ENCODE assay signal across 9 cellular contexts in the genomic region with DNA sequence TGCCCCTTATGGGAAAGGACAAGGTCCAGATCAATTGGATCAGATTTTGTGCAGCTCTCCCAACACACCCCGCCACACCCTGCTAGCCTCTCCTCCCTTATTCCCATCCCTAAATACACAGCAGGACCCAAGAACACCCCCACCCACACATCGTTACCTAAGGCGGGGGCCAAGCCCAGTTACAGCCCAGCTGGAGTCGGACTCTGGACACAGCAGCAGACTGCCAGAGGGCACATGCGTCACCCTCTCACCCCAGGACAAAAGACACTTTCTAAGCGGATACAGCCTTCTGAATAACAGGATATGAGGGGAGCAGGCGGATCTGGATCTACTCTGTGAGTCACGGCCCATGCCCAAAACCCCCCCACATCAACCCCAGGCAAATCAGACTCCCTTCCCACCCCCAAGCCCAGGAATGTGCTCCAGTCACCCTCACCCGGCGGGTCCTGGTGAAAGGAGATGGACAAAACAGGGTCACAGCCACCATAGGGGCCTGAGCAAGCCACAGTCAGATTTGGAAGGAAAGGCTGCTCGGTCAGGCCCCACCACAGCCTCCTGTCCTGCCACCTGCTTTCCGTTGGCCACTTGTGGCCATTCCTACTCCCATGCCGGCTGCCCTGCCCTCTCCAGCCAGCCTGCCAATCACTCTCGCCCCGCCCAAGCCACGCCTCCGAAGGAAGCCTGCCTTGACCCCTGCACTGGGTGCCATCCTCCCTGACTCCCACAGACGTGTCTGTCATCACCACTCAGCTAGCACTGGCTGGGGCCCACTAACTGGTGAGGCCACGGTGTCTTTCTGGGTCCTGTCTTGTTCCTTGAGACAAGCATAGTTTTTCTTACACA. TPM values are rescaled to one million over a fixed set of nuclear protein-coding genes. Genes with fewer than 3 reads are reported as not detected.
A peak's percentile ranks its signal among the peaks of the same experiment; 100 is the strongest.
DNase-seq lines count a peak whose midpoint lies in the region; ATAC-seq and TF ChIP-seq lines count a peak whose summit lies in the region.
"Had no signal": no experiment of that assay in that cellular context is flagged by ENCODE, and none has a peak within 500 bp of the region (broad histone marks: within the 10 kb centered on the region; RNA-seq: fewer than 3 reads in every experiment).

No MANE protein-coding gene starts in this region.

- no peak for TF ChIP-seq CTCF in osteoblast (IDR thresholded peaks at IDR 0.05; ENCODE audit: extremely low read depth, low read depth, low read length)

- H3K9me3 ChIP-seq in osteoblast (ENCODE audit: low read depth, low read length) = no peaks in the 10 kb centered on the region

- no peak for ATAC-seq in HG02759 (IDR thresholded peaks at IDR 0.05; ENCODE audit: unreplicated experiment)

- H4K20me1 ChIP-seq in osteoblast (ENCODE audit: insufficient read depth, low read length) = peaks cover 24% of the 10 kb centered on the region

- H3K4me1 ChIP-seq in osteoblast (ENCODE audit: insufficient read depth, low read length) = peaks cover 40% of the 10 kb centered on the region

- no peaks in the 10 kb centered on the region for H3K27me3 ChIP-seq in osteoblast (ENCODE audit: insufficient read depth, low read length)

- peak overlapping the region; percentile 34 for H3K4me3 ChIP-seq in osteoblast (ENCODE audit: insufficient read depth, low read length)

- DNase-seq in GM04504 (ENCODE audit: low read depth) (peak; percentile 86), UCSD-AML1 (lab: John Stamatoyannopoulos, UW; ENCODE audit: unreplicated experiment) (peak; percentile 73), globus pallidus (ENCODE audit: low spot score) (peak; percentile 82), osteoblast (ENCODE audit: insufficient read length, low spot score, missing footprints) (peak; percentile 95), GDM1 (lab: John Stamatoyannopoulos, UW) (no peak), NCI-H187 (lab: John Stamatoyannopoulos, UW) (no peak)
- DNase-seq in effector CD8-positive, alpha-beta T cell (lab: John Stamatoyannopoulos, UW) = no peak
- DNase-seq: naive B cell had no signal

- peaks cover 73% of the 10 kb centered on the region for H3K79me2 ChIP-seq in osteoblast (ENCODE audit: insufficient read depth, low read length)

- H3K4me2 ChIP-seq in osteoblast (ENCODE audit: insufficient read depth, low read length) = peak overlapping the region; percentile 91

- H3K27ac ChIP-seq in osteoblast (ENCODE audit: low read depth, low read length) = peak overlapping the region; percentile 58

- peak overlapping the region; percentile 15 for H2AFZ ChIP-seq in osteoblast (ENCODE audit: low read length)

- H3K36me3 ChIP-seq in osteoblast (ENCODE audit: insufficient read depth, low read length) = peaks cover 33% of the 10 kb centered on the region

RNA-seq across cellular contexts. Expression of a gene that starts 4.0 kb away (rescaled TPM):
- total RNA-seq in osteoblast = 160 and 190 TPM in 2 replicates

RNA-seq across cellular contexts. Expression of a gene that starts 7.2 kb away (rescaled TPM):
- total RNA-seq in osteoblast = 0.36 TPM in 1 of 2 replicates, not detected in the other

RNA-seq across cellular contexts. Expression of a gene that starts 18.3 kb away (rescaled TPM):
- total RNA-seq in osteoblast = 121 and 165 TPM in 2 replicates

RNA-seq across cellular contexts. Expression of a gene that starts 19.3 kb away (rescaled TPM):
- total RNA-seq in osteoblast = 0.29 TPM in 1 of 2 replicates, not detected in the other

RNA-seq across cellular contexts. Expression of a gene that starts 24.9 kb away (rescaled TPM):
- total RNA-seq in osteoblast = 38.9 and 40.9 TPM in 2 replicates

Comparison
In these comparisons a context has a peak if more than half of its experiments do, and no peak if none do; other contexts are left out.
1. DNase-seq: peak in GM04504 (single experiment), UCSD-AML1 (single experiment), globus pallidus (single experiment) and osteoblast (single experiment); none in GDM1 (single experiment), NCI-H187 (0 of 2) and effector CD8-positive, alpha-beta T cell (single experiment).